Comparison of ENCODE assay signal across 12 cellular contexts in the genomic region with DNA sequence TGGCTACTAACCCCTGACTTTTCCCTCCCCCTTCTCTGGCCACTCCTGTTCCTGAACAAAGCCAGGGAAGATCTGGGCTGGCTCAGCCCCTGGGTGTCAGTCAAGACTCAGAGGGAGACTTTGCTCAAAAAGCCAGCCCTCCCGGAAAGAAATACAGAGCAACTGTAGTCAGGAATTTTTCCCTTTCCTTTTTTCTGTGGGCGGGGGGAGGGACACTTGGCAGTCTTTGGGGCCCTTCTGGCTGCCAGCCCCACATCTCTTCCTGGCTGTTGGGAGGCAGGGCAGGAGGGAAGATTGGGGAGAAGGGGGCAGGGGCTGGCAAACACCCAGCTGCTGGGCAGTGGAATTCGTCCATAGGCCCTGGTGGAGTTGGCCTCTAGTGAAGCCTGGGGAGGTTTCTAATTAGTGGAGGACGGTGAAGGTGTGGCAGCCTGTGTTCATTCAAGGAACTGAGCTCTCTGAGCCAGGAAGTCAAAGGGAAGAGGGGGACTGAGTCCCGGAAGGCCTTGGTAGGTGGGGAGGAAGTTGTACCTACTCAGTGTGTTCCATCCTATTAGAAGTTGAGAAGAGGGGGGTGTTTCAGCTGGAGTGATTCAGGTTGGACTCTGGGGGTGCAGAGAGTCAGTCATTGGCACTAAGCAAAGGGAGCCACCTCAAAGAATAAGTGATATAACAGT. TPM values are rescaled to one million over a fixed set of nuclear protein-coding genes. Genes with fewer than 3 reads are reported as not detected.
DNase-seq lines count a peak whose midpoint lies in the region; ATAC-seq and TF ChIP-seq lines count a peak whose summit lies in the region.
"Had no signal": no experiment of that assay in that cellular context is flagged by ENCODE, and none has a peak within 500 bp of the region (broad histone marks: within the 10 kb centered on the region; RNA-seq: fewer than 3 reads in every experiment).

No MANE protein-coding gene starts in this region.

- no peak for TF ChIP-seq RAD21 in neural cell (conservative IDR thresholded peaks at IDR 0.05)

- H3K79me2 ChIP-seq in ACC112 (ENCODE audit: control insufficient read depth, insufficient read depth, low read length, unreplicated experiment) (no peaks in the 10 kb centered on the region), neural cell (replicated peaks; ENCODE audit: insufficient read depth, low read length) (peaks cover 62% of the 10 kb centered on the region)

- peak overlapping the region; percentile 67 for H2AFZ ChIP-seq in ACC112 (ENCODE audit: low read length, unreplicated experiment)
- no peak overlapping the region for H2AFZ ChIP-seq in neural cell (ENCODE audit: low read depth, low read length)

- no peaks in the 10 kb centered on the region for H3K9me2 ChIP-seq in neural cell (ENCODE audit: insufficient read depth, low read length)

- H3K9me3 ChIP-seq in neural cell (ENCODE audit: low read length): no peaks in the 10 kb centered on the region
- H3K9me3 ChIP-seq: mucosa of descending colon had no signal

- H3K27ac ChIP-seq in ACC112 (ENCODE audit: low read depth, low read length): peak overlapping the region; percentile 26
- peak overlapping the region; percentile 32 for H3K27ac ChIP-seq in neural cell (ENCODE audit: low read length)

- H3K36me3 ChIP-seq in ACC112 (ENCODE audit: insufficient read depth, low read length): 0 out of 2 replicates have a peak, but pooled peaks cover 6% of the 10 kb centered on the region
- no peaks in the 10 kb centered on the region for H3K36me3 ChIP-seq in neural cell (ENCODE audit: insufficient read depth, low read length)

- no peak overlapping the region for H3K9ac ChIP-seq in neural cell (ENCODE audit: low read length)

- H3K27me3 ChIP-seq in ACC112 (ENCODE audit: insufficient read depth, low read length): no peaks in the 10 kb centered on the region
- H3K27me3 ChIP-seq in neural cell (ENCODE audit: insufficient read depth, low read depth, low read length): no peaks in the 10 kb centered on the region

- peak; percentile 26 for DNase-seq in M059J (ENCODE audit: low read depth)
- peak; percentile 50 for DNase-seq in fibroblast of gingiva (ENCODE audit: low read depth)
- DNase-seq in NCI-H1694 (lab: John Stamatoyannopoulos, UW): no peak
- no peak for DNase-seq in Ammon's horn (ENCODE audit: low spot score)
- DNase-seq: activated gamma-delta T cell treated with Interleukin-2 at 50 U/mL for 16 hours, cortex of kidney, mucosa of descending colon, SIG-M5 had no signal

- H3K4me2 ChIP-seq in neural cell (ENCODE audit: low read length): no peak overlapping the region

- ATAC-seq in HG03571 (IDR thresholded peaks at IDR 0.05; ENCODE audit: unreplicated experiment) (no peak), GM18868 (IDR thresholded peaks at IDR 0.05; ENCODE audit: unreplicated experiment) (no peak)
- ATAC-seq: mucosa of descending colon had no signal

- TF ChIP-seq CTCF in neural cell (IDR thresholded peaks at IDR 0.05; ENCODE audit: poor library complexity, severe bottlenecking): no peak

- H4K20me1 ChIP-seq in neural cell (ENCODE audit: insufficient read depth): no peaks in the 10 kb centered on the region

- peaks cover 35% of the 10 kb centered on the region for H3K4me1 ChIP-seq in ACC112 (ENCODE audit: control insufficient read depth, insufficient read depth, low read length, unreplicated experiment)

- no peaks in the 10 kb centered on the region for H3F3A ChIP-seq in neural cell (ENCODE audit: insufficient read depth, low read length, poor library complexity, severe bottlenecking)

- no peak for TF ChIP-seq EP300 in neural cell (conservative IDR thresholded peaks at IDR 0.05; ENCODE audit: poor library complexity, severe bottlenecking)

- H3K4me3 ChIP-seq in ACC112 (ENCODE audit: low read depth, low read length): 0 out of 2 replicates have a peak overlapping the region, but pooled peaks have one; percentile 19
- H3K4me3 ChIP-seq in neural cell (ENCODE audit: low read length): no peak overlapping the region
- H3K4me3 ChIP-seq: mucosa of descending colon had no signal

TF ChIP-seq in neural cell, 6 proteins besides CTCF, POLR2A, EP300 and RAD21:
- TF ChIP-seq MXI1 (conservative IDR thresholded peaks at IDR 0.05; ENCODE audit: poor library complexity, severe bottlenecking): no peak
- TF ChIP-seq EZH2 (IDR thresholded peaks at IDR 0.05; ENCODE audit: borderline replicate concordance, insufficient read depth, low read length, poor library complexity, severe bottlenecking): no peak
- no peak for TF ChIP-seq TAF1 (IDR thresholded peaks at IDR 0.05; ENCODE audit: low read depth)
- TF ChIP-seq, protein P1, sequence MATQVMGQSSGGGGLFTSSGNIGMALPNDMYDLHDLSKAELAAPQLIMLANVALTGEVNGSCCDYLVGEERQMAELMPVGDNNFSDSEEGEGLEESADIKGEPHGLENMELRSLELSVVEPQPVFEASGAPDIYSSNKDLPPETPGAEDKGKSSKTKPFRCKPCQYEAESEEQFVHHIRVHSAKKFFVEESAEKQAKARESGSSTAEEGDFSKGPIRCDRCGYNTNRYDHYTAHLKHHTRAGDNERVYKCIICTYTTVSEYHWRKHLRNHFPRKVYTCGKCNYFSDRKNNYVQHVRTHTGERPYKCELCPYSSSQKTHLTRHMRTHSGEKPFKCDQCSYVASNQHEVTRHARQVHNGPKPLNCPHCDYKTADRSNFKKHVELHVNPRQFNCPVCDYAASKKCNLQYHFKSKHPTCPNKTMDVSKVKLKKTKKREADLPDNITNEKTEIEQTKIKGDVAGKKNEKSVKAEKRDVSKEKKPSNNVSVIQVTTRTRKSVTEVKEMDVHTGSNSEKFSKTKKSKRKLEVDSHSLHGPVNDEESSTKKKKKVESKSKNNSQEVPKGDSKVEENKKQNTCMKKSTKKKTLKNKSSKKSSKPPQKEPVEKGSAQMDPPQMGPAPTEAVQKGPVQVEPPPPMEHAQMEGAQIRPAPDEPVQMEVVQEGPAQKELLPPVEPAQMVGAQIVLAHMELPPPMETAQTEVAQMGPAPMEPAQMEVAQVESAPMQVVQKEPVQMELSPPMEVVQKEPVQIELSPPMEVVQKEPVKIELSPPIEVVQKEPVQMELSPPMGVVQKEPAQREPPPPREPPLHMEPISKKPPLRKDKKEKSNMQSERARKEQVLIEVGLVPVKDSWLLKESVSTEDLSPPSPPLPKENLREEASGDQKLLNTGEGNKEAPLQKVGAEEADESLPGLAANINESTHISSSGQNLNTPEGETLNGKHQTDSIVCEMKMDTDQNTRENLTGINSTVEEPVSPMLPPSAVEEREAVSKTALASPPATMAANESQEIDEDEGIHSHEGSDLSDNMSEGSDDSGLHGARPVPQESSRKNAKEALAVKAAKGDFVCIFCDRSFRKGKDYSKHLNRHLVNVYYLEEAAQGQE (IDR thresholded peaks at IDR 0.05; ENCODE audit: borderline replicate concordance): no peak
- no peak for TF ChIP-seq SMC3 (conservative IDR thresholded peaks at IDR 0.05; ENCODE audit: poor library complexity)
- no peak for TF ChIP-seq POLR2AphosphoS5 (IDR thresholded peaks at IDR 0.05)

RNA-seq across cellular contexts. Expression of a gene that starts 10.9 kb away (rescaled TPM):
- 7.6 and 12.6 TPM in 2 replicates for total RNA-seq in M059J (2014; rRNA removed; shearing (Covaris generic))
- polyA plus RNA-seq in neural cell: 150 and 174 TPM in 2 replicates
- polyA minus RNA-seq in neural cell: 124 and 128 TPM in 2 replicates

RNA-seq across cellular contexts. Expression of a gene that starts 51.2 kb away (rescaled TPM):
- 677 and 1,398 TPM in 2 replicates for total RNA-seq in M059J (2014; rRNA removed; shearing (Covaris generic))
- polyA plus RNA-seq in neural cell: 1.6 and 2.1 TPM in 2 replicates
- polyA minus RNA-seq in neural cell: 1.9 TPM in 2 replicates

Comparison
In these comparisons a context has a peak if more than half of its experiments do, and no peak if none do; other contexts are left out.
1. DNase-seq: peak in M059J (single experiment) and fibroblast of gingiva (single experiment); none in NCI-H1694 (single experiment) and Ammon's horn (single experiment).